ENCODE assay signal across 10 cellular contexts in the genomic region with DNA sequence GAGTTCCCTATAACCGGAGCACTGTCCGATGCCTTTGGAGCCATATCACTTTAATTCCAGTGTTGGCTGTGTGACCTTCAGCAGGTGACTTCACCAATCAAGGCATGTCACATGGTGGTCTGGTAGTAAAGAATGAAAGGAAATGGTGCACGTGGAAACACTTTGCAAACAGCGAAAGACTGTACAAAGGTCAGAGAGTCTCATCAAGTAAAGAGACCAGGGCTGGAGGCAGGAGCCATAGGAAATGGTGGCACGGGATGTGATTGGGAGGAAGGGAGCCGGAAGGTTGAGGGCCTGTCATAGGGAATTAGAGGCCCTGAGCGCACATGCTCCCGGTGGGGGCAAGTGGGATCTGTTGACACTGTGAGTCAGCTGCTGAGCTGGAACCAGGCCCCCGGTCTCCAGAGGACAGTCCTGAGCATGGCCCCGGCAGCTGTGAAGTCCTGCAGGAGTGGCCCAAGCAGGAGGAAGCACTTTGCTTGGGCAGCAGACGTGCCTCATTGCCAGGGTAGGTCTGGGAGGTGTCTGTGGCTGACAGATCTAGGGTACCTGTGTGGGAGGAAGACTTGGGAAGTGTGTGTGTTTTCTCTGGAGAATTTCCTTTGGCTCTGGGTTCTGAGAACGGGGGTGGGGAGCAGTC. TPM values are rescaled to one million over a fixed set of nuclear protein-coding genes. Genes with fewer than 3 reads are reported as not detected.
DNase-seq lines count a peak whose midpoint lies in the region; ATAC-seq, FAIRE-seq and TF ChIP-seq lines count a peak whose summit lies in the region.
"Had no signal": no experiment of that assay in that cellular context is flagged by ENCODE, and none has a peak within 500 bp of the region (broad histone marks: within the 10 kb centered on the region; RNA-seq: fewer than 3 reads in every experiment).

No MANE protein-coding gene starts in this region.

- H2AFZ ChIP-seq in PC-3 (ENCODE audit: low read length): no peak overlapping the region

- no peak for TF ChIP-seq CTCF in PC-3 (conservative IDR thresholded peaks at IDR 0.05; ENCODE audit: low read depth, low read length)
- TF ChIP-seq CTCF in foreskin fibroblast (IDR thresholded peaks at IDR 0.05; ENCODE audit: low read depth, low read length): no peak
- no peak for TF ChIP-seq CTCF in pancreas (IDR thresholded peaks at IDR 0.05)

- intact Hi-C loops in PC-3 (cut with micrococcal nuclease) (no loop called here), pancreas (cut with DNase I) (loop anchor here in 1 of 3 donors (10.0 kb wide), 1 partner anchor 53 kb away; no protein-coding TSS in a partner anchor)

- no peaks in the 10 kb centered on the region for H3K9me3 ChIP-seq in PC-3 (ENCODE audit: low read length)
- H3K9me3 ChIP-seq in pancreas: no peaks in the 10 kb centered on the region

- H3K9ac ChIP-seq in PC-3 (ENCODE audit: low read length): no peak overlapping the region

- CTCF ChIA-PET in PC-3 (lab: Charles Lee): no interaction called here

- ATAC-seq in PC-3 (peak; percentile 76), pancreas (peak; percentile 66 to 83 (median 70)), HG03095 (IDR thresholded peaks at IDR 0.05; ENCODE audit: unreplicated experiment) (no peak), HG02938 (IDR thresholded peaks at IDR 0.05; ENCODE audit: unreplicated experiment) (no peak)

- peak overlapping the region; percentile 4; the same call in 1 of the 2 replicates for H3K27ac ChIP-seq in PC-3 (ENCODE audit: low read length)
- peak overlapping the region; percentile 17 to 64 (median 56) for H3K27ac ChIP-seq in pancreas

- peaks cover 26% of the 10 kb centered on the region for H3K4me1 ChIP-seq in PC-3 (ENCODE audit: insufficient read depth, low read length)
- peaks cover 13 to 22% (median 21%) of the 10 kb centered on the region in 3 donors for H3K4me1 ChIP-seq in pancreas

- H3K4me2 ChIP-seq in PC-3 (ENCODE audit: low read length): peak overlapping the region; percentile 95

- POLR2A ChIA-PET in PC-3 (lab: Charles Lee; ENCODE audit: unreplicated experiment): no interaction called here

- no peak for FAIRE-seq in pancreas (lab: Jason Lieb, UNC)

- H3K36me3 ChIP-seq in PC-3 (ENCODE audit: low read depth, low read length): no peaks in the 10 kb centered on the region
- no peaks in the 10 kb centered on the region for H3K36me3 ChIP-seq in pancreas

- no TSS peak for BruUV-seq in PC-3 (replicated peaks; lab: Mats Ljungman, UMichigan)

- DNase-seq in Daoy (ENCODE audit: low read depth) (peak; percentile 83), PC-3 (peak; percentile 84), foreskin fibroblast (peak; percentile 40 to 63), pancreas (peak; percentile 76 to 88 (median 84))
- DNase-seq in activated naive CD4-positive, alpha-beta T cell treated with Interleukin-2 at 50 U/mL for 16 hours: no peak
- no peak for DNase-seq in stimulated activated CD4-positive, alpha-beta T cell treated with anti-CD3 and anti-CD28 coated beads, Interleukin-15, amount 100 ng/mL, for 24 hours
- DNase-seq: NCI-H1092 treated with DMSO at 0.1 percent for 48 hours, occipital lobe had no signal

- peaks cover 68% of the 10 kb centered on the region for H3K79me2 ChIP-seq in PC-3 (ENCODE audit: low read length)

- peak overlapping the region; percentile 4; the same call in 1 of the 2 replicates for H3K4me3 ChIP-seq in PC-3 (ENCODE audit: low read length)
- H3K4me3 ChIP-seq in foreskin fibroblast (ENCODE audit: low read depth in 1 of 2, low read length in 2 of 2): no peak overlapping the region
- peak overlapping the region in 1 of 4 donors; percentile 61 for H3K4me3 ChIP-seq in pancreas

- H3K27me3 ChIP-seq in PC-3 (ENCODE audit: low read length) (no peaks in the 10 kb centered on the region), pancreas (no peaks in the 10 kb centered on the region)

- H4K20me1 ChIP-seq in PC-3 (ENCODE audit: low read length): no peaks in the 10 kb centered on the region; the same call in 1 of the 2 replicates

- 16 to 24% methylated on average over 12 of the region's 12 CpGs for WGBS in pancreas, 2 donors

- no peaks in the 10 kb centered on the region for H3F3A ChIP-seq in PC-3 (ENCODE audit: low read length, unreplicated experiment)

- no peaks in the 10 kb centered on the region for H3K9me2 ChIP-seq in PC-3 (replicated peaks; ENCODE audit: low read length)

RNA-seq across cellular contexts. Expression of a gene that starts 2.0 kb away (rescaled TPM):
- total RNA-seq in Daoy (2014; rRNA removed; shearing (Covaris generic)): 0.65 and 0.91 TPM in 2 replicates
- 8.6 and 12.2 TPM in 2 replicates for total RNA-seq in PC-3 (2014; rRNA removed)
- 1 to 10 TPM; 3.7 to 6.2 (median 4.8) TPM for total RNA-seq in pancreas
- polyA plus RNA-seq in pancreas: 1 to 10 TPM; 5.4 to 6.9 TPM

Comparison
In these comparisons a context has a peak if more than half of its experiments do, and no peak if none do; other contexts are left out.
1. DNase-seq: peak in Daoy (single experiment), PC-3 (single experiment), foreskin fibroblast (2 of 2) and pancreas (6 of 6); none in activated naive CD4-positive, alpha-beta T cell treated with Interleukin-2 at 50 U/mL for 16 hours (single experiment) and stimulated activated CD4-positive, alpha-beta T cell treated with anti-CD3 and anti-CD28 coated beads, Interleukin-15, amount 100 ng/mL, for 24 hours (single experiment).
2. ATAC-seq: peak in PC-3 (single experiment) and pancreas (4 of 4); none in HG03095 (single experiment) and HG02938 (single experiment).